ENCODE assay signal across 1 cellular context in the genomic region with DNA sequence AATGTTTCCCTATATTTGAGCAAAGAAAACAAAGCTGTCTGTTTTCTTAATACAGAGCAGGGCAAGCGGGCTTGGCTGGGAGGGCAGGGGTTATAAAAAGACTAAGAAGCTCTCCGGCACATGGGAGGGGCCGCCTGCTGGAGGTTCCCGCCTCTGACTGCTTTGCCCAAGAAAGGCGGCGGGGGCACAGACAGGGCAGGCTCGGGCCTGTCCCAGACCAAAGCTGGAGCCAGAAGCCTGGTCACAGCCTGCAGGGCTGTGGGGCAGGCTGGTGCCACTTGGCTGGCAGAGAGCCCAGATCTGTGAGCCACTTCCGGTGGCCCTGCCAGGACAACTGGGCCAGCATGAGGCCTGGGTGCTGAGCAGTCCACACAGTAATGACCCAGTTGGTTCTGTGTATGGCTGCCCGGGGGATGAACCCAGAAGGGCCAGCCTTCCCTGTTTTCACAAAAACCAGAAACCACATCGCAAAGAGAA.
A peak's percentile ranks its signal among the peaks of the same experiment; 100 is the strongest.
TF ChIP-seq lines count a peak whose summit lies in the region.

No MANE protein-coding gene starts in this region.

TF ChIP-seq in HepG2, 621 proteins besides CTCF, POLR2A, EP300 and RAD21 (continued from another document and continues in another):
- TF ChIP-seq, protein P1, sequence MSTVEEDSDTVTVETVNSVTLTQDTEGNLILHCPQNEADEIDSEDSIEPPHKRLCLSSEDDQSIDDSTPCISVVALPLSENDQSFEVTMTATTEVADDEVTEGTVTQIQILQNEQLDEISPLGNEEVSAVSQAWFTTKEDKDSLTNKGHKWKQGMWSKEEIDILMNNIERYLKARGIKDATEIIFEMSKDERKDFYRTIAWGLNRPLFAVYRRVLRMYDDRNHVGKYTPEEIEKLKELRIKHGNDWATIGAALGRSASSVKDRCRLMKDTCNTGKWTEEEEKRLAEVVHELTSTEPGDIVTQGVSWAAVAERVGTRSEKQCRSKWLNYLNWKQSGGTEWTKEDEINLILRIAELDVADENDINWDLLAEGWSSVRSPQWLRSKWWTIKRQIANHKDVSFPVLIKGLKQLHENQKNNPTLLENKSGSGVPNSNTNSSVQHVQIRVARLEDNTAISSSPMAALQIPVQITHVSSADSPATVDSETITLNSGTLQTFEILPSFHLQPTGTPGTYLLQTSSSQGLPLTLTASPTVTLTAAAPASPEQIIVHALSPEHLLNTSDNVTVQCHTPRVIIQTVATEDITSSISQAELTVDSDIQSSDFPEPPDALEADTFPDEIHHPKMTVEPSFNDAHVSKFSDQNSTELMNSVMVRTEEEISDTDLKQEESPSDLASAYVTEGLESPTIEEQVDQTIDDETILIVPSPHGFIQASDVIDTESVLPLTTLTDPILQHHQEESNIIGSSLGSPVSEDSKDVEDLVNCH (CRISPR knock-in tag; IDR thresholded peaks at IDR 0.05): no peak
- TF ChIP-seq STAG1 (CRISPR knock-in tag; IDR thresholded peaks at IDR 0.05) (0 out of 2 replicates have a peak, but pooled peaks have one; percentile 15), YEATS4 (CRISPR knock-in tag; IDR thresholded peaks at IDR 0.05; ENCODE audit: borderline replicate concordance) (no peak), SYNCRIP (IDR thresholded peaks at IDR 0.05; ENCODE audit: insufficient read depth, low read depth, low read length) (no peak), ZSCAN22 (CRISPR knock-in tag; IDR thresholded peaks at IDR 0.05) (peak; percentile 47; the same call in 1 of the 2 replicates), MIXL1 (CRISPR knock-in tag; IDR thresholded peaks at IDR 0.05) (no peak), ZBTB33 (CRISPR knock-in tag; IDR thresholded peaks at IDR 0.05) (no peak), NFRKB (IDR thresholded peaks at IDR 0.05) (no peak), FOXA3 (CRISPR knock-in tag; IDR thresholded peaks at IDR 0.05) (no peak), ZBTB20 (CRISPR knock-in tag; IDR thresholded peaks at IDR 0.05; ENCODE audit: borderline replicate concordance, low read depth) (0 out of 2 replicates have a peak, but pooled peaks have one; percentile 16), TIGD3 (CRISPR knock-in tag; IDR thresholded peaks at IDR 0.05; ENCODE audit: borderline replicate concordance) (no peak), ZNF225 (CRISPR knock-in tag; IDR thresholded peaks at IDR 0.05) (no peak), ZNF772 (CRISPR knock-in tag; IDR thresholded peaks at IDR 0.05) (no peak), ATF6 (CRISPR knock-in tag; conservative IDR thresholded peaks at IDR 0.05) (no peak), ZBTB42 (CRISPR knock-in tag; IDR thresholded peaks at IDR 0.05) (no peak), ZKSCAN5 (CRISPR knock-in tag; IDR thresholded peaks at IDR 0.05) (no peak), TRIM24 (CRISPR knock-in tag; IDR thresholded peaks at IDR 0.05) (no peak), KDM5A (IDR thresholded peaks at IDR 0.05; ENCODE audit: borderline replicate concordance, low read length) (no peak), NFIB (CRISPR knock-in tag; IDR thresholded peaks at IDR 0.05; ENCODE audit: borderline replicate concordance) (no peak), AKAP8 (CRISPR knock-in tag; IDR thresholded peaks at IDR 0.05) (no peak), ARNTL (CRISPR knock-in tag; IDR thresholded peaks at IDR 0.05) (peak; percentile 51; the same call in 1 of the 2 replicates), ZGPAT (CRISPR knock-in tag; IDR thresholded peaks at IDR 0.05) (no peak), ZNF83 (CRISPR knock-in tag; IDR thresholded peaks at IDR 0.05; ENCODE audit: borderline replicate concordance) (no peak), GTF2F1 (IDR thresholded peaks at IDR 0.05; ENCODE audit: low read length) (no peak), NFATC3 (CRISPR knock-in tag; IDR thresholded peaks at IDR 0.05) (0 out of 2 replicates have a peak, but pooled peaks have one; percentile 79), KLF16 (CRISPR knock-in tag; IDR thresholded peaks at IDR 0.05) (no peak), MAF1 (CRISPR knock-in tag; IDR thresholded peaks at IDR 0.05; ENCODE audit: borderline replicate concordance) (no peak), AGO1 (IDR thresholded peaks at IDR 0.05; ENCODE audit: low read depth, low read length, poor library complexity, severe bottlenecking) (no peak), NAIF1 (CRISPR knock-in tag; IDR thresholded peaks at IDR 0.05; ENCODE audit: borderline replicate concordance) (no peak), FOSL2 (CRISPR knock-in tag; IDR thresholded peaks at IDR 0.05) (no peak; the same call in 1 of the 2 replicates), KDM2A (CRISPR knock-in tag; IDR thresholded peaks at IDR 0.05; ENCODE audit: borderline replicate concordance, low read depth) (no peak), ZNF138 (CRISPR knock-in tag; IDR thresholded peaks at IDR 0.05; ENCODE audit: low read depth) (no peak), TBP (CRISPR knock-in tag; IDR thresholded peaks at IDR 0.05) (no peak), SUZ12 (IDR thresholded peaks at IDR 0.05; ENCODE audit: low read depth, low read length) (no peak), ZBTB14 (CRISPR knock-in tag; IDR thresholded peaks at IDR 0.05) (no peak), POLR2AphosphoS2 (IDR thresholded peaks at IDR 0.05; ENCODE audit: low read depth, low read length) (no peak), PPARG (CRISPR knock-in tag; conservative IDR thresholded peaks at IDR 0.05) (no peak), ZMAT3 (CRISPR knock-in tag; conservative IDR thresholded peaks at IDR 0.05) (no peak)
- TF ChIP-seq, protein P2, sequence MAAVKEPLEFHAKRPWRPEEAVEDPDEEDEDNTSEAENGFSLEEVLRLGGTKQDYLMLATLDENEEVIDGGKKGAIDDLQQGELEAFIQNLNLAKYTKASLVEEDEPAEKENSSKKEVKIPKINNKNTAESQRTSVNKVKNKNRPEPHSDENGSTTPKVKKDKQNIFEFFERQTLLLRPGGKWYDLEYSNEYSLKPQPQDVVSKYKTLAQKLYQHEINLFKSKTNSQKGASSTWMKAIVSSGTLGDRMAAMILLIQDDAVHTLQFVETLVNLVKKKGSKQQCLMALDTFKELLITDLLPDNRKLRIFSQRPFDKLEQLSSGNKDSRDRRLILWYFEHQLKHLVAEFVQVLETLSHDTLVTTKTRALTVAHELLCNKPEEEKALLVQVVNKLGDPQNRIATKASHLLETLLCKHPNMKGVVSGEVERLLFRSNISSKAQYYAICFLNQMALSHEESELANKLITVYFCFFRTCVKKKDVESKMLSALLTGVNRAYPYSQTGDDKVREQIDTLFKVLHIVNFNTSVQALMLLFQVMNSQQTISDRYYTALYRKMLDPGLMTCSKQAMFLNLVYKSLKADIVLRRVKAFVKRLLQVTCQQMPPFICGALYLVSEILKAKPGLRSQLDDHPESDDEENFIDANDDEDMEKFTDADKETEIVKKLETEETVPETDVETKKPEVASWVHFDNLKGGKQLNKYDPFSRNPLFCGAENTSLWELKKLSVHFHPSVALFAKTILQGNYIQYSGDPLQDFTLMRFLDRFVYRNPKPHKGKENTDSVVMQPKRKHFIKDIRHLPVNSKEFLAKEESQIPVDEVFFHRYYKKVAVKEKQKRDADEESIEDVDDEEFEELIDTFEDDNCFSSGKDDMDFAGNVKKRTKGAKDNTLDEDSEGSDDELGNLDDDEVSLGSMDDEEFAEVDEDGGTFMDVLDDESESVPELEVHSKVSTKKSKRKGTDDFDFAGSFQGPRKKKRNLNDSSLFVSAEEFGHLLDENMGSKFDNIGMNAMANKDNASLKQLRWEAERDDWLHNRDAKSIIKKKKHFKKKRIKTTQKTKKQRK (IDR thresholded peaks at IDR 0.05; ENCODE audit: low read length): no peak
- TF ChIP-seq, protein P3, sequence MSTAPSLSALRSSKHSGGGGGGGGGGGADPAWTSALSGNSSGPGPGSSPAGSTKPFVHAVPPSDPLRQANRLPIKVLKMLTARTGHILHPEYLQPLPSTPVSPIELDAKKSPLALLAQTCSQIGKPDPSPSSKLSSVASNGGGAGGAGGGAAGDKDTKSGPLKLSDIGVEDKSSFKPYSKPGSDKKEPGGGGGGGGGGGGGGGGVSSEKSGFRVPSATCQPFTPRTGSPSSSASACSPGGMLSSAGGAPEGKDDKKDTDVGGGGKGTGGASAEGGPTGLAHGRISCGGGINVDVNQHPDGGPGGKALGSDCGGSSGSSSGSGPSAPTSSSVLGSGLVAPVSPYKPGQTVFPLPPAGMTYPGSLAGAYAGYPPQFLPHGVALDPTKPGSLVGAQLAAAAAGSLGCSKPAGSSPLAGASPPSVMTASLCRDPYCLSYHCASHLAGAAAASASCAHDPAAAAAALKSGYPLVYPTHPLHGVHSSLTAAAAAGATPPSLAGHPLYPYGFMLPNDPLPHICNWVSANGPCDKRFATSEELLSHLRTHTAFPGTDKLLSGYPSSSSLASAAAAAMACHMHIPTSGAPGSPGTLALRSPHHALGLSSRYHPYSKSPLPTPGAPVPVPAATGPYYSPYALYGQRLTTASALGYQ (CRISPR knock-in tag; IDR thresholded peaks at IDR 0.05): no peak
- TF ChIP-seq, protein P4, sequence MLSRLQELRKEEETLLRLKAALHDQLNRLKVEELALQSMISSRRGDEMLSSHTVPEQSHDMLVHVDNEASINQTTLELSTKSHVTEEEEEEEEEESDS (CRISPR knock-in tag; IDR thresholded peaks at IDR 0.05; ENCODE audit: borderline replicate concordance): no peak
- TF ChIP-seq, protein P5, sequence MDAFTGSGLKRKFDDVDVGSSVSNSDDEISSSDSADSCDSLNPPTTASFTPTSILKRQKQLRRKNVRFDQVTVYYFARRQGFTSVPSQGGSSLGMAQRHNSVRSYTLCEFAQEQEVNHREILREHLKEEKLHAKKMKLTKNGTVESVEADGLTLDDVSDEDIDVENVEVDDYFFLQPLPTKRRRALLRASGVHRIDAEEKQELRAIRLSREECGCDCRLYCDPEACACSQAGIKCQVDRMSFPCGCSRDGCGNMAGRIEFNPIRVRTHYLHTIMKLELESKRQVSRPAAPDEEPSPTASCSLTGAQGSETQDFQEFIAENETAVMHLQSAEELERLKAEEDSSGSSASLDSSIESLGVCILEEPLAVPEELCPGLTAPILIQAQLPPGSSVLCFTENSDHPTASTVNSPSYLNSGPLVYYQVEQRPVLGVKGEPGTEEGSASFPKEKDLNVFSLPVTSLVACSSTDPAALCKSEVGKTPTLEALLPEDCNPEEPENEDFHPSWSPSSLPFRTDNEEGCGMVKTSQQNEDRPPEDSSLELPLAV (CRISPR knock-in tag; conservative IDR thresholded peaks at IDR 0.05; ENCODE audit: low read depth): no peak
- TF ChIP-seq, protein P6, sequence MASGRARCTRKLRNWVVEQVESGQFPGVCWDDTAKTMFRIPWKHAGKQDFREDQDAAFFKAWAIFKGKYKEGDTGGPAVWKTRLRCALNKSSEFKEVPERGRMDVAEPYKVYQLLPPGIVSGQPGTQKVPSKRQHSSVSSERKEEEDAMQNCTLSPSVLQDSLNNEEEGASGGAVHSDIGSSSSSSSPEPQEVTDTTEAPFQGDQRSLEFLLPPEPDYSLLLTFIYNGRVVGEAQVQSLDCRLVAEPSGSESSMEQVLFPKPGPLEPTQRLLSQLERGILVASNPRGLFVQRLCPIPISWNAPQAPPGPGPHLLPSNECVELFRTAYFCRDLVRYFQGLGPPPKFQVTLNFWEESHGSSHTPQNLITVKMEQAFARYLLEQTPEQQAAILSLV (CRISPR knock-in tag; IDR thresholded peaks at IDR 0.05; ENCODE audit: borderline replicate concordance): no peak
